Comparison of ENCODE assay signal across 19 cellular contexts in the genomic region with DNA sequence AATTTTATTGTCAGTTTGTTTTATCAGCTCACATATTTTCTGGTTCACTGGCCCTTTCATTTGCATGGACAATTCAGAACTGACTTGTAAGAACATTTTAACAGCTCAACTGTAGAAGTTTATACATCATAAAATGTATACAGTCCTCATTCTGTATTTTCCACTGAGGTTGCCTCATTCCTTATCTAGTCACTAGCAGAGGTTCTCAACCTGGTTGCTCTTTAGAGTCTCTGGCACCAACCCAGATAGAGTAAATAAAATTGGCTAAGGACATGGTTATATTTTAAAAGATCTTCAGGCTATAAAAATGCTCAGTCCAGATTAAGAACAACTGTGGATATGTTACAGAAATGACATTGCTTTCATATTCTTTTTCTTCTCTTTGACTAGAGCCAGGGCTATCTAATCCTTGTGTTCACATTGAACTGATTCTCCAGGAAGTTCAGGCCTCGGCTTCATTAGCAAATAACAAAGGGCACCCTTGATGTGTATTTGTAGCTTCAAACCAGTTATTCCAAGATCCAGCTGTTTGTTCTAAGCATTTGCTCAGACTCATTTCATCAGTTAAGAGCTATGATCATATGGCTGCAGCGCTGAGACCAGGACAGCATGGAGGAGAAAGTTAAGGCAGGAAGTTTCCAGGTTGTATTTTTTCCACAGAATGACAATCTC.
"Had no signal": no experiment of that assay in that cellular context is flagged by ENCODE, and none has a peak within 500 bp of the region (broad histone marks: within the 10 kb centered on the region; RNA-seq: fewer than 3 reads in every experiment).

No MANE protein-coding gene starts in this region.

- H3K9me3 ChIP-seq: colonic mucosa, tibial artery, uterus had no signal

- H3K27ac Mint-ChIP-seq: activated CD4-positive, alpha-beta T cell treated with anti-CD3 and anti-CD28 coated beads, Interleukin-2, amount 10 ng/mL, durations not matched to agents 24 days and 14 days; activated CD8-positive, alpha-beta T cell treated with anti-CD3 and anti-CD28 coated beads, Interleukin-2, amount 10 ng/mL, durations not matched to agents 7 days and 5 days; activated naive CD8-positive, alpha-beta T cell had no signal

- DNase-seq: activated CD4-positive, CD25-positive, alpha-beta regulatory T cell; activated CD8-positive, alpha-beta memory T cell treated with anti-CD3 and anti-CD28 coated beads, Interleukin-2, amount 50 U/mL, for 4 hours; activated CD8-positive, alpha-beta T cell treated with anti-CD3 and anti-CD28 coated beads, Interleukin-2, amount 10 ng/mL, durations not matched to agents 7 days and 5 days; activated gamma-delta T cell treated with Interleukin-2 at 50 U/mL for 16 hours; amniotic stem cell; central memory CD4-positive, alpha-beta T cell; colonic mucosa; hippocampal formation; kidney; retina; stimulated activated CD4-positive, alpha-beta T cell treated with anti-CD3 and anti-CD28 coated beads, Interleukin-15, amount 100 ng/mL, for 24 hours; stimulated activated CD4-positive, alpha-beta T cell treated with anti-CD3 and anti-CD28 coated beads, Interleukin-4, amount 100 ng/mL, for 24 hours; stimulated activated naive CD4-positive, alpha-beta T cell; tibial artery; uterus had no signal

- H3K4me3 Mint-ChIP-seq: activated CD4-positive, alpha-beta T cell treated with anti-CD3 and anti-CD28 coated beads, Interleukin-2, amount 10 ng/mL, durations not matched to agents 24 days and 14 days; activated CD8-positive, alpha-beta T cell treated with anti-CD3 and anti-CD28 coated beads, Interleukin-2, amount 10 ng/mL, durations not matched to agents 7 days and 5 days; activated naive CD8-positive, alpha-beta T cell had no signal

- H3K27ac ChIP-seq: colonic mucosa, parathyroid adenoma, tibial artery, uterus had no signal

- H3K4me1 Mint-ChIP-seq: activated CD4-positive, alpha-beta T cell treated with anti-CD3 and anti-CD28 coated beads, Interleukin-2, amount 10 ng/mL, durations not matched to agents 24 days and 14 days had no signal

- H3K4me3 ChIP-seq: colonic mucosa, tibial artery, uterus had no signal

- H3K36me3 Mint-ChIP-seq: activated naive CD8-positive, alpha-beta T cell had no signal

- H3K9me3 Mint-ChIP-seq: activated CD4-positive, alpha-beta T cell treated with anti-CD3 and anti-CD28 coated beads, Interleukin-2, amount 10 ng/mL, durations not matched to agents 24 days and 14 days had no signal

- ATAC-seq: activated CD8-positive, alpha-beta T cell treated with anti-CD3 and anti-CD28 coated beads, Interleukin-2, amount 10 ng/mL, durations not matched to agents 7 days and 5 days; esophagus mucosa had no signal

- H3K4me1 ChIP-seq: colonic mucosa, parathyroid adenoma, tibial artery, uterus had no signal

- H3K27me3 ChIP-seq: colonic mucosa, tibial artery, uterus had no signal

- H3K36me3 ChIP-seq: colonic mucosa, tibial artery, uterus had no signal
